8 cellular contexts compared by ENCODE assay signal in the genomic region with DNA sequence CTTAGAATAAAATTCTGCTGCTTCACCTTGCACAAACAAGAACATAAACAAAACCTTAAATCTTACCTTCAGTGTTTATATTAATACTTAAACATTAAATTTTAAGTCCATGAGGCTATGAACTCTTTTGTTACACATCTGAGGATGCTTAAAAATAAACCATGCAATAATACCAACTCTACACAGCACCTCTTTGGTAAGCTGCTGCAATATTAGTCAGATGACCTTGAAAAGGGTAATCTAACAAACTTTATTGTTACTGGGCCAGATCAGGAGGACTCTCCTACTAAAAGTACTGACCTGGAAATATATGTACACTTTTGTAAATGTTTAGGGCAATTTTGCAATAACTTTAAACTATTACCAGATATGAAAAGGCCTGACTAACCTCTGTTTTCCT. TPM values are rescaled to one million over a fixed set of nuclear protein-coding genes. Genes with fewer than 3 reads are reported as not detected.
DNase-seq lines count a peak whose midpoint lies in the region; ATAC-seq and TF ChIP-seq lines count a peak whose summit lies in the region.

No MANE protein-coding gene starts in this region.

- H3K27me3 ChIP-seq in IMR-90 (ENCODE audit: control insufficient read depth, insufficient read depth, low read length) (no peaks in the 10 kb centered on the region), mammary epithelial cell (ENCODE audit: insufficient read depth, low read length) (no peaks in the 10 kb centered on the region), mucosa of rectum (ENCODE audit: control insufficient read depth in 2 of 2, insufficient read depth in 2 of 2, low read length in 2 of 2) (no peaks in the 10 kb centered on the region)

- no TSS peak for BruUV-seq in IMR-90 (replicated peaks; lab: Mats Ljungman, UMichigan)
- BruUV-seq in mammary epithelial cell (replicated peaks; lab: Mats Ljungman, UMichigan): no TSS peak

- no peak for DNase-seq in IMR-90
- DNase-seq in mammary epithelial cell: no peak
- no peak for DNase-seq in COLO829 (ENCODE audit: low spot score)
- no peak for DNase-seq in NCI-H2081 treated with DMSO at 0.1 percent for 48 hours (lab: John Stamatoyannopoulos, UW)

- H3K23ac ChIP-seq in IMR-90 (ENCODE audit: low read depth, low read length): peak overlapping the region; percentile 14; the same call in 1 of the 2 replicates

- peak overlapping the region; percentile 91 for H3K4me2 ChIP-seq in IMR-90 (ENCODE audit: low read depth, low read length)
- peak overlapping the region; percentile 97 for H3K4me2 ChIP-seq in mammary epithelial cell (ENCODE audit: insufficient read depth, low read depth, low read length)

- POLR2A ChIA-PET in IMR-90 (lab: Charles Lee; ENCODE audit: unreplicated experiment): no interaction called here

- intact Hi-C loops in IMR-90 (cut with micrococcal nuclease) (loop anchor here (2.0 kb wide), 1 partner anchor 21 kb away; no protein-coding TSS in a partner anchor), mammary epithelial cell (cut with micrococcal nuclease) (loop anchor here (2.0 kb wide), 1 partner anchor 23 kb away; a partner anchor contains a TSS)

- H3K18ac ChIP-seq in IMR-90 (ENCODE audit: low read depth, low read length): no peak overlapping the region

- H3K56ac ChIP-seq in IMR-90 (ENCODE audit: extremely low read depth, insufficient read depth, low read length): 0 out of 2 replicates have a peak overlapping the region, but pooled peaks have one; percentile 56

- no peaks in the 10 kb centered on the region for H3K9me1 ChIP-seq in IMR-90 (ENCODE audit: insufficient read depth, low read length)

- peaks cover 8% of the 10 kb centered on the region for H3K36me3 ChIP-seq in IMR-90 (ENCODE audit: control insufficient read depth, insufficient read depth, low read length)
- peaks cover 8% of the 10 kb centered on the region for H3K36me3 ChIP-seq in mammary epithelial cell (ENCODE audit: insufficient read depth, low read length)
- peaks cover 14 to 32% of the 10 kb centered on the region in 2 donors for H3K36me3 ChIP-seq in mucosa of rectum (ENCODE audit: control insufficient read depth in 2 of 2, insufficient read depth in 2 of 2, low read length in 2 of 2)

- H2BK20ac ChIP-seq in IMR-90 (ENCODE audit: low read depth, low read length): no peak overlapping the region

- H3K79me1 ChIP-seq in IMR-90 (ENCODE audit: low read depth in 1 of 2, low read length in 2 of 2): peaks cover 8 to 19% of the 10 kb centered on the region in 2 experiments; a peak in 3 of 4 replicates

- peaks cover 34% of the 10 kb centered on the region for H3K79me2 ChIP-seq in mammary epithelial cell (ENCODE audit: insufficient read depth, low read length)

- in situ Hi-C loops in IMR-90 (cut with MboI; ENCODE audit: low sequenced_read_pairs): no loop called here
- in situ Hi-C loops in mammary epithelial cell (cut with MboI; ENCODE audit: low sequenced_read_pairs in 2 of 2): no loop called here

- H2AK9ac ChIP-seq in IMR-90 (replicated peaks; ENCODE audit: low read depth, low read length, poor library complexity): no peak overlapping the region

- TF ChIP-seq CTCF in 22Rv1 (IDR thresholded peaks at IDR 0.05): no peak
- no peak for TF ChIP-seq CTCF in IMR-90 (conservative IDR thresholded peaks at IDR 0.05; ENCODE audit: low read depth, low read length)
- no peak for TF ChIP-seq CTCF in mammary epithelial cell (conservative IDR thresholded peaks at IDR 0.05 in 1 of 2, IDR thresholded peaks at IDR 0.05 in 1 of 2; ENCODE audit: extremely low read depth in 1 of 2, insufficient read depth in 1 of 2, low read depth in 1 of 2, low read length in 2 of 2)

- 0 out of 2 replicates have a peak overlapping the region, but pooled peaks have one; percentile 27 for H2BK120ac ChIP-seq in IMR-90 (ENCODE audit: low read depth, low read length)

- H4K20me1 ChIP-seq in IMR-90 (ENCODE audit: insufficient read depth, low read length) (no peaks in the 10 kb centered on the region), mammary epithelial cell (ENCODE audit: insufficient read depth, low read length) (no peaks in the 10 kb centered on the region)

- no peak overlapping the region for H2BK15ac ChIP-seq in IMR-90 (ENCODE audit: low read depth, low read length)

- H3K4me3 ChIP-seq in IMR-90 (ENCODE audit: insufficient read depth, low read depth, low read length) (peak overlapping the region; percentile 72), mammary epithelial cell (replicated peaks in 1 of 3; ENCODE audit: insufficient read depth in 1 of 3, low read depth in 2 of 3, low read length in 3 of 3) (peak overlapping the region; percentile 60 to 75 (median 62)), mucosa of rectum (ENCODE audit: low read length in 2 of 2) (peak overlapping the region; percentile 99 to 100)

- H3K4ac ChIP-seq in IMR-90 (ENCODE audit: low read depth, low read length): peak overlapping the region; percentile 90; the same call in 1 of the 2 replicates

- 0 out of 2 replicates have a peak overlapping the region, but pooled peaks have one; percentile 76 for H4K91ac ChIP-seq in IMR-90 (ENCODE audit: insufficient read depth, low read depth, low read length)

- no peak for ATAC-seq in IMR-90 (ENCODE audit: low read depth)
- no peak for ATAC-seq in HG03442 (IDR thresholded peaks at IDR 0.05; ENCODE audit: unreplicated experiment)
- no peak for ATAC-seq in activated CD4-positive, CD25-positive, alpha-beta regulatory T cell treated with anti-CD3 and anti-CD28 coated beads, Interleukin-2, amount 50 U/mL, for 24 hours

- H2AFZ ChIP-seq in IMR-90 (replicated peaks; ENCODE audit: low read length, poor library complexity) (no peak overlapping the region), mammary epithelial cell (ENCODE audit: low read depth, low read length) (peak overlapping the region; percentile 95)

- peak overlapping the region; percentile 90 for H3K27ac ChIP-seq in 22Rv1
- H3K27ac ChIP-seq in IMR-90 (ENCODE audit: insufficient read depth, low read length): peak overlapping the region; percentile 93; the same call in 1 of the 2 replicates
- peak overlapping the region; percentile 66 for H3K27ac ChIP-seq in mammary epithelial cell (ENCODE audit: insufficient read depth, low read depth, low read length)
- peak overlapping the region in 1 of 2 donors; percentile 95 for H3K27ac ChIP-seq in mucosa of rectum (ENCODE audit: low read depth in 2 of 2, low read length in 2 of 2)

- H3K9me3 ChIP-seq in IMR-90 (ENCODE audit: control insufficient read depth, insufficient read depth, low read length): no peaks in the 10 kb centered on the region
- H3K9me3 ChIP-seq in mammary epithelial cell (replicated peaks; ENCODE audit: insufficient read depth, low read length): no peaks in the 10 kb centered on the region
- no peaks in the 10 kb centered on the region for H3K9me3 ChIP-seq in mucosa of rectum (ENCODE audit: control insufficient read depth in 2 of 2, low read length in 2 of 2)

- peak overlapping the region; percentile 91 to 92; a peak in 3 of 4 replicates for H4K8ac ChIP-seq in IMR-90 (ENCODE audit: low read depth in 2 of 2, low read length in 2 of 2)

- no peak for TF ChIP-seq POLR2A in IMR-90 (IDR thresholded peaks at IDR 0.05; ENCODE audit: low read depth, low read length)

- H3K9ac ChIP-seq in IMR-90 (ENCODE audit: low read depth, low read length) (peak overlapping the region; percentile 93), mammary epithelial cell (ENCODE audit: insufficient read depth, low read length) (peak overlapping the region; percentile 79), mucosa of rectum (ENCODE audit: low read depth in 1 of 2, low read length in 2 of 2) (peak overlapping the region; percentile 93 to 98)

- no peaks in the 10 kb centered on the region for H3K4me1 ChIP-seq in IMR-90 (ENCODE audit: control insufficient read depth, insufficient read depth, low read length)
- peaks cover 7% of the 10 kb centered on the region for H3K4me1 ChIP-seq in mammary epithelial cell (ENCODE audit: insufficient read depth, low read length)
- H3K4me1 ChIP-seq in mucosa of rectum (ENCODE audit: control insufficient read depth in 2 of 2, insufficient read depth in 2 of 2, low read length in 2 of 2): peaks cover 0 to 6% of the 10 kb centered on the region in 2 donors

- dilution Hi-C loops in IMR-90 (cut with HindIII; ENCODE audit: low sequenced_read_pairs, unreplicated experiment): no loop called here
- dilution Hi-C loops in mammary epithelial cell (cut with HindIII; ENCODE audit: low sequenced_read_pairs): no loop called here

- H4K5ac ChIP-seq in IMR-90 (ENCODE audit: low read depth, low read length): peak overlapping the region; percentile 77; the same call in 1 of the 2 replicates

- peak overlapping the region; percentile 75 for H3K14ac ChIP-seq in IMR-90 (replicated peaks; ENCODE audit: low read depth, low read length)

- TF ChIP-seq RAD21 in IMR-90 (IDR thresholded peaks at IDR 0.05; ENCODE audit: low read length): no peak

- peak overlapping the region; percentile 83 for H2BK5ac ChIP-seq in IMR-90 (ENCODE audit: low read depth, low read length, poor library complexity, severe bottlenecking)

- no peak overlapping the region for H2AK5ac ChIP-seq in IMR-90 (ENCODE audit: low read depth, low read length)

- CTCF ChIA-PET in IMR-90 (lab: Yijun Ruan, JAX) (no interaction called here), mammary epithelial cell (lab: Charles Lee; ENCODE audit: low non-redundant PET) (no interaction called here)

TF ChIP-seq in IMR-90, 13 proteins besides CTCF, POLR2A, EP300 and RAD21 (continues in another document):
- TF ChIP-seq, protein P1, sequence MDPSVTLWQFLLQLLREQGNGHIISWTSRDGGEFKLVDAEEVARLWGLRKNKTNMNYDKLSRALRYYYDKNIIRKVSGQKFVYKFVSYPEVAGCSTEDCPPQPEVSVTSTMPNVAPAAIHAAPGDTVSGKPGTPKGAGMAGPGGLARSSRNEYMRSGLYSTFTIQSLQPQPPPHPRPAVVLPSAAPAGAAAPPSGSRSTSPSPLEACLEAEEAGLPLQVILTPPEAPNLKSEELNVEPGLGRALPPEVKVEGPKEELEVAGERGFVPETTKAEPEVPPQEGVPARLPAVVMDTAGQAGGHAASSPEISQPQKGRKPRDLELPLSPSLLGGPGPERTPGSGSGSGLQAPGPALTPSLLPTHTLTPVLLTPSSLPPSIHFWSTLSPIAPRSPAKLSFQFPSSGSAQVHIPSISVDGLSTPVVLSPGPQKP (IDR thresholded peaks at IDR 0.05; ENCODE audit: borderline replicate concordance, low read depth, low read length): no peak

RNA-seq across cellular contexts. Expression of a gene that starts 0.8 kb away (rescaled TPM):
- total RNA-seq in IMR-90 (2012; rRNA removed) (49.1 and 59.4 TPM in 2 replicates), mammary epithelial cell (10 to 100 TPM; 55.7 to 71.5 TPM)
- polyA plus RNA-seq in IMR-90 (2012; rRNA removed) (20.9 and 24.2 TPM in 2 replicates), mammary epithelial cell (35.9 TPM)
- polyA plus RNA-seq in IMR-90 (2012; cell fraction: cytosol; rRNA removed): 14.9 and 22.9 TPM in 2 replicates
- 12.2 and 18.2 TPM in 2 replicates for polyA plus RNA-seq in IMR-90 (2012; cell fraction: nucleus; rRNA removed; ENCODE audit: low replicate concordance)
- polyA minus RNA-seq in mammary epithelial cell: 27.2 TPM

RNA-seq across cellular contexts. Expression of a gene that starts 21.9 kb away (rescaled TPM):
- total RNA-seq in IMR-90 (2012; rRNA removed): 879 and 2,287 TPM in 2 replicates
- polyA plus RNA-seq in IMR-90 (2012; rRNA removed): 162 and 190 TPM in 2 replicates
- polyA plus RNA-seq in IMR-90 (2012; cell fraction: cytosol; rRNA removed): 41.2 and 61.6 TPM in 2 replicates
- polyA plus RNA-seq in IMR-90 (2012; cell fraction: nucleus; rRNA removed; ENCODE audit: low replicate concordance): 31.6 and 247 TPM in 2 replicates
- total RNA-seq in mammary epithelial cell: 100 to 1,000 TPM; 493 to 641 TPM
- 225 TPM for polyA plus RNA-seq in mammary epithelial cell
- 329 TPM for polyA minus RNA-seq in mammary epithelial cell
